In genomic region chr12:946656-947055, GRCh38 we compare ENCODE assay signal across 2 cellular contexts.
TF ChIP-seq lines count a peak whose summit lies in the region.

No MANE protein-coding gene starts in this region.

TF ChIP-seq in HepG2, 621 proteins besides CTCF, POLR2A, EP300 and RAD21 (continued from another document):
- TF ChIP-seq ZNF629 (CRISPR knock-in tag; conservative IDR thresholded peaks at IDR 0.05), result no peak
- no peak for TF ChIP-seq BCL3 (CRISPR knock-in tag; IDR thresholded peaks at IDR 0.05)
- TF ChIP-seq PCBP2 (optimal IDR thresholded peaks at IDR 0.05; ENCODE audit: low read depth, low read length, poor library complexity, severe bottlenecking), result no peak
- no peak for TF ChIP-seq ZNF292 (CRISPR knock-in tag; IDR thresholded peaks at IDR 0.05; ENCODE audit: borderline replicate concordance, low read depth)
- no peak for TF ChIP-seq KDM4B (CRISPR knock-in tag; IDR thresholded peaks at IDR 0.05)

TF ChIP-seq in WTC11, 78 proteins besides CTCF, POLR2A, EP300 and RAD21 (continued from another document):
- no peak for TF ChIP-seq MLX (CRISPR knock-in tag; IDR thresholded peaks at IDR 0.05)
- TF ChIP-seq STAT6 (CRISPR knock-in tag; conservative IDR thresholded peaks at IDR 0.05; ENCODE audit: low read depth), result no peak
- TF ChIP-seq NR3C1 (CRISPR knock-in tag; conservative IDR thresholded peaks at IDR 0.05; ENCODE audit: low read depth), result no peak
- TF ChIP-seq RORB (CRISPR knock-in tag; IDR thresholded peaks at IDR 0.05), result no peak
- TF ChIP-seq FOXP1 (CRISPR knock-in tag; IDR thresholded peaks at IDR 0.05; ENCODE audit: borderline replicate concordance), result no peak
- TF ChIP-seq ZNF671 (CRISPR knock-in tag; IDR thresholded peaks at IDR 0.05), result no peak
- TF ChIP-seq MYBL2 (CRISPR knock-in tag; IDR thresholded peaks at IDR 0.05), result no peak
- TF ChIP-seq IRF1 (CRISPR knock-in tag; IDR thresholded peaks at IDR 0.05), result no peak
- TF ChIP-seq ZNF532 (CRISPR knock-in tag; IDR thresholded peaks at IDR 0.05; ENCODE audit: borderline replicate concordance), result no peak
- no peak for TF ChIP-seq USF2 (CRISPR knock-in tag; IDR thresholded peaks at IDR 0.05)
- TF ChIP-seq ZNF138 (CRISPR knock-in tag; conservative IDR thresholded peaks at IDR 0.05), result no peak
- TF ChIP-seq CREM (CRISPR knock-in tag; IDR thresholded peaks at IDR 0.05), result no peak
- TF ChIP-seq ZBTB21 (CRISPR knock-in tag; IDR thresholded peaks at IDR 0.05; ENCODE audit: borderline replicate concordance), result no peak
- no peak for TF ChIP-seq NR2C2 (CRISPR knock-in tag; IDR thresholded peaks at IDR 0.05)
